10 cellular contexts compared by ENCODE assay signal in genomic region chr15:89494941-89495637, GRCh38.
A peak's percentile ranks its signal among the peaks of the same experiment; 100 is the strongest.
DNase-seq lines count a peak whose midpoint lies in the region; ATAC-seq and TF ChIP-seq lines count a peak whose summit lies in the region.
"Had no signal": no experiment of that assay in that cellular context is flagged by ENCODE, and none has a peak within 500 bp of the region (broad histone marks: within the 10 kb centered on the region; RNA-seq: fewer than 3 reads in every experiment).

No MANE protein-coding gene starts in this region.

- DNase-seq in activated effector memory CD4-positive, alpha-beta T cell treated with anti-CD3 and anti-CD28 coated beads, Interleukin-2, amount 50 U/mL, for 16 hours = peak; percentile 64
- no peak for DNase-seq in activated effector memory CD4-positive, alpha-beta T cell treated with Interleukin-2 at 50 U/mL for 16 hours
- peak; percentile 49 for DNase-seq in NAMALWA (ENCODE audit: low spot score)
- DNase-seq in choroid plexus epithelial cell (ENCODE audit: low read depth) = peak; percentile 34
- DNase-seq in retinal pigment epithelial cell (ENCODE audit: low read depth) = no peak
- no peak for DNase-seq in AG08396 (ENCODE audit: low spot score)
- DNase-seq in HCEC 1CT = no peak
- DNase-seq: ovary had no signal

- no peak for ATAC-seq in GM21619 (IDR thresholded peaks at IDR 0.05; ENCODE audit: unreplicated experiment)

- H3K4me3 ChIP-seq in choroid plexus epithelial cell (ENCODE audit: low read depth, low read length) (no peak overlapping the region), retinal pigment epithelial cell (ENCODE audit: low read length) (no peak overlapping the region)
- H3K4me3 ChIP-seq: adrenal gland, ovary had no signal

- TF ChIP-seq CTCF in choroid plexus epithelial cell (conservative IDR thresholded peaks at IDR 0.05; ENCODE audit: low read depth, low read length) = peak; percentile 60
- peak; percentile 46 for TF ChIP-seq CTCF in retinal pigment epithelial cell (conservative IDR thresholded peaks at IDR 0.05; ENCODE audit: low read depth, low read length)

Comparison
In these comparisons a context has a peak if more than half of its experiments do, and no peak if none do; other contexts are left out.
1. DNase-seq: peak in activated effector memory CD4-positive, alpha-beta T cell treated with anti-CD3 and anti-CD28 coated beads, Interleukin-2, amount 50 U/mL, for 16 hours (single experiment), NAMALWA (single experiment) and choroid plexus epithelial cell (single experiment); none in activated effector memory CD4-positive, alpha-beta T cell treated with Interleukin-2 at 50 U/mL for 16 hours (single experiment), retinal pigment epithelial cell (single experiment), AG08396 (single experiment) and HCEC 1CT (single experiment).